In the genomic region with DNA sequence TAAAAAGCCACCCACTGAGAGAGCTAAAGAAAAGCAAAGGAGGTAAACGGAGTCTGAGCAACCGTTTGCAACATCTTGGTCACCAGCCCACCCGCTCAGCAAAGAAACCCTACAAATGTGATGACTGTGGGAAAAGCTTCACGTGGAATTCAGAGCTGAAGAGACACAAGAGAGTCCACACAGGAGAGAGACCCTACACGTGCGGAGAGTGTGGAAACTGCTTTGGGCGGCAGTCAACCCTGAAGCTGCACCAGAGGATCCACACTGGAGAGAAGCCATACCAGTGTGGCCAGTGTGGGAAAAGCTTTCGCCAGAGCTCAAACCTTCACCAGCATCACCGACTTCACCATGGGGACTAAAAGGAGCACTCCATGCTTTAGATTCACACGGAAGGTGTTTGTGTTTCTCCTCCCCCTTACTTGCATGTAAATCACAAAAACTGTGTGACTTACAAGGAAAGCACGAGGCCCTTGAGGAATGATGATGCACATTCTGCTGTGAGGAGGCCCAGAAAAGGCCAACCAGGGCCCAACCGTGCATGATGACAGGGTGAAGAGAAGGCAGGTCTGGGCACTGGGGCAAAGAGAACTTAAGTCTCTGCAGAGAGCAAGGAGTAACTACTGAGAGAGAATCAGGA, we compare ENCODE assay signal across 22 cellular contexts. TPM values are rescaled to one million over a fixed set of nuclear protein-coding genes. Genes with fewer than 3 reads are reported as not detected.
"Had no signal": no experiment of that assay in that cellular context is flagged by ENCODE, and none has a peak within 500 bp of the region (broad histone marks: within the 10 kb centered on the region; RNA-seq: fewer than 3 reads in every experiment).

No MANE protein-coding gene starts in this region.

- H3K27ac Mint-ChIP-seq: activated T-helper 1 cell treated with anti-CD3 and anti-CD28 coated beads, Interleukin-12 subunit alpha, Interleukin-12 subunit beta, Interleukin-2, Interleukin-4 antibody, amounts not matched to agents 30 ng/mL and 10 ng/mL and 1 ng/mL, durations not matched to agents 14 hours and 24 hours and 36 hours; memory B cell; T-cell had no signal

- ATAC-seq: activated CD4-positive, CD25-positive, alpha-beta regulatory T cell treated with anti-CD3 and anti-CD28 coated beads, Interleukin-2, amount 50 U/mL, for 24 hours; left lung; T-cell had no signal

- H3K27me3 Mint-ChIP-seq: T-cell had no signal

- DNase-seq: activated CD4-positive, alpha-beta T cell treated with anti-CD3 and anti-CD28 coated beads, Interleukin-2, amount 50 U/mL, for 1 hour; hippocampal formation; kidney; left lung; sigmoid colon; stimulated activated CD4-positive, alpha-beta T cell treated with anti-CD3 and anti-CD28 coated beads, Interleukin-1b, Interleukin-23, amount 100 ng/mL, for 48 hours; T-cell; T-helper 9 cell had no signal

- H3K4me3 ChIP-seq: esophagus muscularis mucosa, left lung, prostate gland, sigmoid colon, tibial nerve, vagina had no signal

- H3K27me3 ChIP-seq: esophagus muscularis mucosa, left lung, sigmoid colon, tibial nerve, vagina had no signal

- H3K4me1 ChIP-seq: left lung, prostate gland had no signal

- H3K4me3 Mint-ChIP-seq: activated T-helper 1 cell treated with anti-CD3 and anti-CD28 coated beads, Interleukin-12 subunit alpha, Interleukin-12 subunit beta, Interleukin-2, Interleukin-4 antibody, amounts not matched to agents 30 ng/mL and 10 ng/mL and 1 ng/mL, durations not matched to agents 14 hours and 24 hours and 36 hours; memory B cell; T-cell had no signal

- H3K27ac ChIP-seq: esophagus muscularis mucosa, left lung, prostate gland, sigmoid colon, tibial nerve, vagina had no signal

RNA-seq across cellular contexts. Expression of a gene that starts 53.0 kb away (rescaled TPM):
- total RNA-seq: activated CD8-positive, alpha-beta memory T cell treated with anti-CD3 and anti-CD28 coated beads for 36 hours; activated T-helper 1 cell treated with anti-CD3 and anti-CD28 coated beads, Interleukin-12 subunit alpha, Interleukin-12 subunit beta, Interleukin-2, Interleukin-4 antibody, amounts not matched to agents 30 ng/mL and 10 ng/mL and 1 ng/mL, durations not matched to agents 14 hours and 24 hours and 36 hours; astrocyte; bronchial epithelial cell; chondrocyte; esophagus muscularis mucosa; glomerular endothelial cell; kidney; left lung; osteoblast had no signal
- polyA plus RNA-seq: neural cell had no signal
